In genomic region chr6:16130932-16131387, GRCh38 we compare ENCODE assay signal across 8 cellular contexts. TPM values are rescaled to one million over a fixed set of nuclear protein-coding genes. Genes with fewer than 3 reads are reported as not detected.
DNase-seq lines count a peak whose midpoint lies in the region; ATAC-seq and TF ChIP-seq lines count a peak whose summit lies in the region.

No MANE protein-coding gene starts in this region.

- H3K27me3 ChIP-seq in osteoblast (ENCODE audit: insufficient read depth, low read length), result peaks cover 16% of the 10 kb centered on the region

- no peak overlapping the region for H2AFZ ChIP-seq in osteoblast (ENCODE audit: low read length)

- TF ChIP-seq CTCF in C4-2B (conservative IDR thresholded peaks at IDR 0.05) (no peak), osteoblast (IDR thresholded peaks at IDR 0.05; ENCODE audit: extremely low read depth, low read depth, low read length) (no peak)

- no peaks in the 10 kb centered on the region for H4K20me1 ChIP-seq in osteoblast (ENCODE audit: insufficient read depth, low read length)

- peak overlapping the region; percentile 85 for H3K4me3 ChIP-seq in osteoblast (ENCODE audit: insufficient read depth, low read length)

- H3K36me3 Mint-ChIP-seq in activated T-cell treated with anti-CD3 and anti-CD28 coated beads, Interleukin-2, amount 50 U/mL, for 72 hours (ENCODE audit: insufficient read depth in 2 of 2), result peaks cover 8 to 11% of the 10 kb centered on the region in 2 donors

- H3K36me3 ChIP-seq in osteoblast (ENCODE audit: insufficient read depth, low read length), result no peaks in the 10 kb centered on the region

- H3K27ac ChIP-seq in C4-2B (peak overlapping the region; percentile 99; the same call in 1 of the 2 replicates), osteoblast (ENCODE audit: low read depth, low read length) (peak overlapping the region; percentile 61)

- H3K9me3 Mint-ChIP-seq in activated T-cell treated with anti-CD3 and anti-CD28 coated beads, Interleukin-2, amount 50 U/mL, for 72 hours, result no peaks in the 10 kb centered on the region

- H3K4me2 ChIP-seq in osteoblast (ENCODE audit: insufficient read depth, low read length), result peak overlapping the region; percentile 89

- H3K79me2 ChIP-seq in osteoblast (ENCODE audit: insufficient read depth, low read length), result no peaks in the 10 kb centered on the region

- H3K4me3 Mint-ChIP-seq in activated T-cell treated with anti-CD3 and anti-CD28 coated beads, Interleukin-2, amount 50 U/mL, for 72 hours, result peak overlapping the region; percentile 92 to 99

- peaks cover 48% of the 10 kb centered on the region for H3K4me1 Mint-ChIP-seq in activated T-cell treated with anti-CD3 and anti-CD28 coated beads, Interleukin-2, amount 50 U/mL, for 72 hours (ENCODE audit: low read depth)

- peaks cover 21% of the 10 kb centered on the region for H3K4me1 ChIP-seq in osteoblast (ENCODE audit: insufficient read depth, low read length)

- H3K27ac Mint-ChIP-seq in activated T-cell treated with anti-CD3 and anti-CD28 coated beads, Interleukin-2, amount 50 U/mL, for 72 hours, result peak overlapping the region; percentile 97

- DNase-seq in NCI-H2196 treated with DMSO at 0.1 percent for 48 hours (lab: John Stamatoyannopoulos, UW; ENCODE audit: unreplicated experiment) (peak; percentile 59), globus pallidus (ENCODE audit: low spot score) (peak; percentile 79), osteoblast (ENCODE audit: insufficient read length, low spot score, missing footprints) (peak; percentile 82), NCI-H1436 (lab: John Stamatoyannopoulos, UW) (no peak)
- DNase-seq in activated T-cell treated with anti-CD3 and anti-CD28 coated beads, Interleukin-2, amount 50 U/mL, for 72 hours, result peak; percentile 43 to 54

- no peaks in the 10 kb centered on the region for H3K9me3 ChIP-seq in osteoblast (ENCODE audit: low read depth, low read length)

- ATAC-seq in GM18519 (IDR thresholded peaks at IDR 0.05; ENCODE audit: low FRiP score, unreplicated experiment), result peak; percentile 63
- ATAC-seq in HG02970 (IDR thresholded peaks at IDR 0.05; ENCODE audit: low FRiP score, unreplicated experiment), result peak; percentile 32
- peak; percentile 56 to 59 for ATAC-seq in activated T-cell treated with anti-CD3 and anti-CD28 coated beads, Interleukin-2, amount 50 U/mL, for 72 hours (replicated peaks in 1 of 2)

- peaks cover 15% of the 10 kb centered on the region for H3K27me3 Mint-ChIP-seq in activated T-cell treated with anti-CD3 and anti-CD28 coated beads, Interleukin-2, amount 50 U/mL, for 72 hours (ENCODE audit: low read depth)

RNA-seq across cellular contexts. Expression of gene MYLIP, which starts 2.1 kb away (rescaled TPM):
- total RNA-seq in activated T-cell treated with anti-CD3 and anti-CD28 coated beads, Interleukin-2, amount 50 U/mL, for 72 hours, result 10 to 100 TPM; 16.0 to 19.1 TPM
- total RNA-seq in osteoblast, result 10.1 and 13.8 TPM in 2 replicates
